In the genomic region with DNA sequence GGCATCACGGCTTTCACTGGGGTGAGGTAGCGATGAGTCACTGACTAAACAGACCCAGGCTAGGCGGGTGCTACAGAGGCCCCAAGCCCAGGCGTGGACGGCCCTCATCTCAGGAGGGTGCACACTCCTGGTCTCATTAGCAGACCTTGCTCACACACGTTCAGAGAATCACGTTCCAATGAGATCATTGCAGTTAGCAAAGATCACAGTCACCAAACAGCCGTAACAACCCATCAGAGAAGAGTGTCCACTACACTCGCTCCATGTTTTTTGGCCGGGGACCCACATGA, we compare ENCODE assay signal across 20 cellular contexts. TPM values are rescaled to one million over a fixed set of nuclear protein-coding genes. Genes with fewer than 3 reads are reported as not detected.
DNase-seq lines count a peak whose midpoint lies in the region; ATAC-seq, FAIRE-seq and TF ChIP-seq lines count a peak whose summit lies in the region.
"Not testable (repeated sequence)": the region's sequence is repeated elsewhere in the genome, so short reads cannot be mapped to it uniquely, and the experiment has no call there.
"Had no signal": no experiment of that assay in that cellular context is flagged by ENCODE, and none has a peak within 500 bp of the region (broad histone marks: within the 10 kb centered on the region; RNA-seq: fewer than 3 reads in every experiment).

No MANE protein-coding gene starts in this region.

- TF ChIP-seq RAD21 in SK-N-SH (IDR thresholded peaks at IDR 0.05; ENCODE audit: low read length); HepG2 (CRISPR knock-in tag; IDR thresholded peaks at IDR 0.05): not testable (repeated sequence)

- H3K9me2 ChIP-seq in SK-N-SH = not testable (repeated sequence)

- FAIRE-seq in HepG2 (lab: Jason Lieb, UNC) = not testable (repeated sequence)

- DNase-seq in BE2C = peak; percentile 76
- DNase-seq in NCI-H345 (lab: John Stamatoyannopoulos, UW) = peak; percentile 88
- DNase-seq in SK-N-SH; smooth muscle cell (lab: John Stamatoyannopoulos, UW; ENCODE audit: unreplicated experiment): not testable (repeated sequence)
- peak in 2 of 4 donors; percentile 13 to 30 for DNase-seq in body of pancreas
- DNase-seq in cardiac septum (ENCODE audit: low spot score) = peak; percentile 54
- peak; percentile 90 for DNase-seq in HepG2 (ENCODE audit: low spot score)

- not testable (repeated sequence) for H3K36me3 ChIP-seq in BE2C; HEK293 (ENCODE audit: control insufficient read depth in 2 of 2, insufficient read depth in 1 of 2, low read length in 2 of 2); SK-N-SH (replicated peaks in 1 of 2; ENCODE audit: control insufficient read depth in 1 of 2, insufficient read depth in 2 of 2, low read length in 1 of 2); body of pancreas (replicated peaks in 1 of 2; ENCODE audit: insufficient read depth in 1 of 2, low read depth in 2 of 2); HepG2 (replicated peaks in 1 of 2; ENCODE audit: control insufficient read depth in 1 of 2, insufficient read depth in 2 of 2, low read length in 2 of 2); smooth muscle cell (ENCODE audit: low read depth)

- ATAC-seq in body of pancreas = peak; percentile 70
- ATAC-seq in HepG2 = peak; percentile 99

- H4K20me1 ChIP-seq in SK-N-SH (ENCODE audit: insufficient read depth); HepG2 (ENCODE audit: insufficient read depth, low read length); smooth muscle cell (ENCODE audit: low read depth): not testable (repeated sequence)

- not testable (repeated sequence) for H3K4me3 ChIP-seq in BE2C (ENCODE audit: low read depth, low read length); HEK293 (ENCODE audit: low read depth, low read length); SK-N-SH (ENCODE audit: low read depth in 2 of 2, low read length in 1 of 2); body of pancreas; HepG2 (replicated peaks in 1 of 3; ENCODE audit: insufficient read depth in 1 of 3, low read depth in 2 of 3, low read length in 3 of 3); smooth muscle cell

- not testable (repeated sequence) for H3K4me2 ChIP-seq in SK-N-SH
- H3K4me2 ChIP-seq in HepG2 (ENCODE audit: low read depth, low read length) = peak overlapping the region; percentile 44
- H3K4me2 ChIP-seq in smooth muscle cell = peak overlapping the region; percentile 83

- CTCF ChIA-PET in HEK293 (lab: Yijun Ruan, JAX); SK-N-SH (lab: Yijun Ruan, JAX); HepG2 (lab: Yijun Ruan, JAX; ENCODE audit: low intra/inter-chr PET ratio, low total read pairs): not testable (repeated sequence)

- not testable (repeated sequence) for H3K4me1 ChIP-seq in BE2C; HEK293 (ENCODE audit: control insufficient read depth, insufficient read depth, low read length); SK-N-SH (ENCODE audit: control insufficient read depth in 1 of 2, insufficient read depth in 2 of 2, low read depth in 1 of 2, low read length in 1 of 2); body of pancreas; smooth muscle cell (ENCODE audit: low read depth)
- peaks cover 67% of the 10 kb centered on the region for H3K4me1 ChIP-seq in HepG2 (ENCODE audit: insufficient read depth, low read length)

- not testable (repeated sequence) for H3F3A ChIP-seq in SK-N-SH (replicated peaks; ENCODE audit: insufficient read depth); smooth muscle cell (ENCODE audit: low read depth)

- H3K27me3 ChIP-seq in BE2C; SK-N-SH (ENCODE audit: insufficient read depth); body of pancreas; HepG2 (ENCODE audit: control insufficient read depth in 1 of 2, insufficient read depth in 2 of 2, low read length in 2 of 2); smooth muscle cell (ENCODE audit: low read depth): not testable (repeated sequence)

- intact Hi-C loops in body of pancreas (cut with DNase I); cardiac septum (cut with DNase I); HepG2 (cut with micrococcal nuclease; ENCODE audit: unreplicated experiment): not testable (repeated sequence)

- WGBS in SK-N-SH (ENCODE audit: low lambda C conversion rate) = 14% methylated on average over 7 of the region's 10 CpGs
- WGBS in body of pancreas, 2 donors = 55 to 61% methylated on average over 6 to 10 of the region's 10 CpGs
- WGBS in HepG2 (ENCODE audit: low lambda C conversion rate) = 6% methylated on average over 6 of the region's 10 CpGs
- WGBS in smooth muscle cell (ENCODE audit: low lambda C conversion rate) = 29% methylated on average over 10 of the region's 10 CpGs

- TF ChIP-seq CTCF in BE2C (IDR thresholded peaks at IDR 0.05; ENCODE audit: low read depth, low read length); HEK293 (tag by site-specific recombination; IDR thresholded peaks at IDR 0.05); SK-N-SH (IDR thresholded peaks at IDR 0.05); body of pancreas (IDR thresholded peaks at IDR 0.05); HepG2 (CRISPR knock-in tag; IDR thresholded peaks at IDR 0.05); smooth muscle cell (IDR thresholded peaks at IDR 0.05; ENCODE audit: borderline replicate concordance, insufficient read depth, poor library complexity, severe bottlenecking): not testable (repeated sequence)

- POLR2A ChIA-PET in HEK293 (lab: Yijun Ruan, JAX); SK-N-SH (lab: Yijun Ruan, JAX); HepG2 (lab: Yijun Ruan, JAX): not testable (repeated sequence)

- H3K79me2 ChIP-seq in SK-N-SH (ENCODE audit: insufficient read depth); HepG2 (ENCODE audit: insufficient read depth, low read length); smooth muscle cell (ENCODE audit: low read depth): not testable (repeated sequence)

- H3K9me3 ChIP-seq in BE2C; HEK293 (ENCODE audit: control insufficient read depth, insufficient read depth, low read depth, low read length); SK-N-SH; body of pancreas; HepG2 (ENCODE audit: low read length); smooth muscle cell (replicated peaks; ENCODE audit: low read depth): not testable (repeated sequence)

- in situ Hi-C loops in HepG2 (cut with HindIII; ENCODE audit: extremely low pct_ligation_motif_present, low pct_unique_long_range_greater_than_20kb) = not testable (repeated sequence)

- not testable (repeated sequence) for BruUV-seq in HepG2 (replicated peaks; lab: Mats Ljungman, UMichigan)

- not testable (repeated sequence) for H2AFZ ChIP-seq in SK-N-SH (ENCODE audit: low read depth); HepG2 (ENCODE audit: low read length); smooth muscle cell (ENCODE audit: low read depth)

- not testable (repeated sequence) for H3K27ac ChIP-seq in HEK293 (ENCODE audit: extremely low read depth, low read depth, low read length); SK-N-SH (ENCODE audit: low read depth in 2 of 2, low read length in 1 of 2); body of pancreas
- H3K27ac ChIP-seq in HepG2 (ENCODE audit: extremely low read length, insufficient read depth, low read length) = peak overlapping the region; percentile 70
- H3K27ac ChIP-seq in smooth muscle cell (ENCODE audit: low read depth) = peak overlapping the region; percentile 100

- H3K9ac ChIP-seq in SK-N-SH; HepG2 (ENCODE audit: insufficient read depth, low read depth, low read length): not testable (repeated sequence)
- H3K9ac ChIP-seq in smooth muscle cell (ENCODE audit: low read depth) = peak overlapping the region; percentile 100

- TF ChIP-seq POLR2A in body of pancreas (IDR thresholded peaks at IDR 0.05) = not testable (repeated sequence)
- TF ChIP-seq POLR2A in HepG2 (IDR thresholded peaks at IDR 0.05; ENCODE audit: insufficient read depth in 1 of 2, low read depth in 2 of 2, low read length in 2 of 2) = 0 out of 4 replicates have a peak, but pooled peaks of 1 of the 2 experiments have one; percentile 16

- TF ChIP-seq EP300 in SK-N-SH (IDR thresholded peaks at IDR 0.05; ENCODE audit: borderline replicate concordance in 1 of 2, low read depth in 1 of 2, low read length in 1 of 2) (peak in 1 of 2 experiments; percentile 13; a peak in 1 of 4 replicates), HepG2 (IDR thresholded peaks at IDR 0.05; ENCODE audit: low read depth in 2 of 2, low read length in 2 of 2) (0 out of 4 replicates have a peak, but pooled peaks have one; percentile 27 to 28), HepG2 (CRISPR knock-in tag; IDR thresholded peaks at IDR 0.05; ENCODE audit: borderline replicate concordance) (peak; percentile 67; the same call in 1 of the 2 replicates)

RNA-seq across cellular contexts. Expression of gene GPR31, which starts 46.2 kb away (rescaled TPM):
- not detected for polyA plus RNA-seq in BE2C (2012; ENCODE audit: insufficient read depth, insufficient read length, low read depth)
- polyA plus RNA-seq in SK-N-SH (2012; rRNA removed) (not detected in 2 replicates), HepG2 (2011; rRNA removed) (not detected in 2 replicates), smooth muscle cell (not detected in 2 replicates)
- not detected in 2 replicates for polyA plus RNA-seq in SK-N-SH (2012; cell fraction: cytosol; rRNA removed)
- polyA plus RNA-seq in SK-N-SH (2012; cell fraction: nucleus; rRNA removed) = not detected in 2 replicates
- total RNA-seq in body of pancreas (not detected), cardiac septum (not detected), HepG2 (2016; rRNA removed; fragmentation: Illumina TruSeq; extraction: Trizol) (not detected in 2 replicates), smooth muscle cell (not detected in 2 replicates)
- total RNA-seq in HepG2 (2016; cell fraction: cytosol; rRNA removed; fragmentation: Illumina TruSeq; extraction: Trizol; ENCODE audit: low read depth) = not detected in 2 replicates
- total RNA-seq in HepG2 (2016; cell fraction: insoluble cytoplasmic fraction; rRNA removed; fragmentation: Illumina TruSeq; extraction: Trizol) = not detected in 2 replicates
- total RNA-seq in HepG2 (2016; cell fraction: membrane; rRNA removed; fragmentation: Illumina TruSeq; extraction: Trizol) = not detected in 2 replicates
- not detected in 2 replicates for total RNA-seq in HepG2 (2016; cell fraction: nucleus; rRNA removed; fragmentation: Illumina TruSeq; extraction: Trizol)
- polyA plus RNA-seq in HepG2 (2011; cell fraction: cytosol; rRNA removed) = not detected in 2 replicates
- not detected in 2 replicates for polyA plus RNA-seq in HepG2 (2011; cell fraction: nucleus; rRNA removed)
- not detected in 2 replicates for polyA plus RNA-seq in HepG2 (2012)
- not detected in 2 replicates for polyA plus RNA-seq in HepG2 (2016; cell fraction: cytosol; fragmentation: Illumina TruSeq; extraction: Trizol; ENCODE audit: low read depth)
- not detected in 2 replicates for polyA plus RNA-seq in HepG2 (2016; cell fraction: insoluble cytoplasmic fraction; fragmentation: Illumina TruSeq; extraction: Trizol; ENCODE audit: low read depth)
- not detected in 2 replicates for polyA plus RNA-seq in HepG2 (2016; cell fraction: membrane; fragmentation: Illumina TruSeq; extraction: Trizol; ENCODE audit: low read depth)
- not detected in 2 replicates for polyA plus RNA-seq in HepG2 (2016; cell fraction: nucleus; fragmentation: Illumina TruSeq; extraction: Trizol; ENCODE audit: insufficient read depth, low read depth)
- polyA minus RNA-seq in HepG2 (2011; rRNA and poly(A)+ RNA removed; ENCODE audit: low replicate concordance) = not detected in 2 replicates
- polyA minus RNA-seq in HepG2 (2011; cell fraction: cytosol; rRNA and poly(A)+ RNA removed) = not detected in 2 replicates
- polyA minus RNA-seq in HepG2 (2011; cell fraction: nucleus; rRNA and poly(A)+ RNA removed) = not detected in 2 replicates
- total RNA-seq: A673; activated CD4-positive, alpha-beta memory T cell treated with anti-CD3 and anti-CD28 coated beads for 36 hours; activated naive CD4-positive, alpha-beta T cell treated with anti-CD3 and anti-CD28 coated beads, Interleukin-2, amount 50 U/mL, for 72 hours; activated T-helper 2 cell treated with anti-CD3 and anti-CD28 coated beads, Interferon-gamma antibody, Interleukin-2, Interleukin-4, amounts not matched to agents 10 μg/mL and 5 μg/mL and 100 μg/mL, durations not matched to agents 14 hours and 24 hours and 36 hours; ascending aorta; H1; mammary epithelial cell; OCI-LY7; progenitor cell of endocrine pancreas; T-cell; transverse colon had no signal
- polyA plus RNA-seq: BJ, H1, mammary epithelial cell had no signal
